ENCODE assay signal across 12 cellular contexts in the genomic region with DNA sequence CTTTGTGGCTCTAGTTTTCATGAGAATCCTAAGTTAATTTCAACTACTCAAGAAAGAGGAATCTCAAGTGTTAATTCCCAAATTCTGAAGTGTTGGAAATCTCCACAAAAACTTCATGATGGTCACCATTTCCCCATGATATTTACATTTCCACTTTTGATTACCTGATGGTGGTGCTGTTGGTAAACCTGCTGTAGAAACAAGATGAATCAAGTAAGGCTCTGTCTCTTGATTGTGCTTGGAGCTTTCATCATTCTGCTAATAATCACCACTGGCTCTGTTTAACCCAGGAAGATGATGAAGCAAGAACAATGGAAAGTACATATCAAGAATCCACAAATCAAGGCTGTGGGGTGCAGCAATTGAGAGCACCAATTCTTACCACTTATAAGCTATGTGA.
A peak's percentile ranks its signal among the peaks of the same experiment; 100 is the strongest.
DNase-seq lines count a peak whose midpoint lies in the region; ATAC-seq and TF ChIP-seq lines count a peak whose summit lies in the region.
"Had no signal": no experiment of that assay in that cellular context is flagged by ENCODE, and none has a peak within 500 bp of the region (broad histone marks: within the 10 kb centered on the region; RNA-seq: fewer than 3 reads in every experiment).

No MANE protein-coding gene starts in this region.

- peaks cover 0 to 10% of the 10 kb centered on the region in 2 donors for H3K27me3 Mint-ChIP-seq in stimulated activated naive B cell treated with anti-CD40 and anti-IgM and Interleukin-4, amounts not matched to agents 10 μg/mL and 1 μg/mL and 100 μg/mL, for 72 hours

- intact Hi-C loops in spleen (cut with DNase I; ENCODE audit: low total_unique reads) = loop anchor here (5.0 kb wide), 1 partner anchor 95 kb away; the partner anchor contains the start of gene C4BPB

- no peaks in the 10 kb centered on the region for H3K9me3 Mint-ChIP-seq in stimulated activated naive B cell treated with anti-CD40 and anti-IgM and Interleukin-4, amounts not matched to agents 10 μg/mL and 1 μg/mL and 100 μg/mL, for 72 hours
- H3K9me3 Mint-ChIP-seq: WTC11 had no signal

- no peak overlapping the region for H3K4me3 Mint-ChIP-seq in stimulated activated naive B cell treated with anti-CD40 and anti-IgM and Interleukin-4, amounts not matched to agents 10 μg/mL and 1 μg/mL and 100 μg/mL, for 72 hours
- H3K4me3 Mint-ChIP-seq: WTC11 had no signal

- ATAC-seq in SK-N-SH treated with all-trans-retinoic acid at 6 μM for 48 hours (peak; percentile 50), GM19452 (IDR thresholded peaks at IDR 0.05; ENCODE audit: unreplicated experiment) (no peak)
- no peak for ATAC-seq in stimulated activated naive B cell treated with anti-CD40 and anti-IgM and Interleukin-4, amounts not matched to agents 10 μg/mL and 1 μg/mL and 100 μg/mL, for 72 hours (replicated peaks)
- ATAC-seq: WTC11 had no signal

- no peaks in the 10 kb centered on the region for H3K4me1 ChIP-seq in spleen
- H3K4me1 ChIP-seq: BLaER1 had no signal

- H3K27ac ChIP-seq in spleen = no peak overlapping the region
- H3K27ac ChIP-seq: BLaER1 had no signal

- H3K9me3 ChIP-seq in spleen = no peaks in the 10 kb centered on the region
- H3K9me3 ChIP-seq: BLaER1 had no signal

- peak in 2 of 11 experiments; percentile 10 to 14 for TF ChIP-seq CTCF in spleen (IDR thresholded peaks at IDR 0.05 in 8 of 11, conservative IDR thresholded peaks at IDR 0.05 in 3 of 11)

- no peaks in the 10 kb centered on the region for H3K36me3 Mint-ChIP-seq in stimulated activated naive B cell treated with anti-CD40 and anti-IgM and Interleukin-4, amounts not matched to agents 10 μg/mL and 1 μg/mL and 100 μg/mL, for 72 hours
- H3K36me3 Mint-ChIP-seq: WTC11 had no signal

- H3K4me1 Mint-ChIP-seq in stimulated activated naive B cell treated with anti-CD40 and anti-IgM and Interleukin-4, amounts not matched to agents 10 μg/mL and 1 μg/mL and 100 μg/mL, for 72 hours = peaks cover 2 to 18% of the 10 kb centered on the region in 2 donors
- H3K4me1 Mint-ChIP-seq: WTC11 had no signal

- DNase-seq in A172 (ENCODE audit: low spot score) = peak; percentile 21
- peak; percentile 25 for DNase-seq in HCEC 1CT
- peak; percentile 10 for DNase-seq in glomerular endothelial cell (ENCODE audit: extremely low read depth, low read depth, low spot score)
- no peak for DNase-seq in stimulated activated naive B cell treated with anti-CD40 and anti-IgM and Interleukin-4, amounts not matched to agents 10 μg/mL and 1 μg/mL and 100 μg/mL, for 72 hours
- no peak for DNase-seq in NCI-H510A treated with DMSO at 0.1 percent for 48 hours (lab: John Stamatoyannopoulos, UW)
- no peak for DNase-seq in spleen
- DNase-seq: left cardiac atrium, NCI-H1436 treated with DMSO at 0.1 percent for 48 hours had no signal

- H3K4me3 ChIP-seq in spleen = no peak overlapping the region
- H3K4me3 ChIP-seq: BLaER1 had no signal

- no peak overlapping the region for H3K27ac Mint-ChIP-seq in stimulated activated naive B cell treated with anti-CD40 and anti-IgM and Interleukin-4, amounts not matched to agents 10 μg/mL and 1 μg/mL and 100 μg/mL, for 72 hours
- H3K27ac Mint-ChIP-seq: WTC11 had no signal

- no peaks in the 10 kb centered on the region for H3K27me3 ChIP-seq in spleen (replicated peaks in 1 of 7)
- H3K27me3 ChIP-seq: BLaER1 had no signal

- TF ChIP-seq POLR2A in spleen (IDR thresholded peaks at IDR 0.05) = no peak

- no peaks in the 10 kb centered on the region for H3K36me3 ChIP-seq in spleen
- H3K36me3 ChIP-seq: BLaER1 had no signal

TF ChIP-seq in SK-N-SH treated with all-trans-retinoic acid at 6 μM for 48 hours, 23 proteins besides CTCF, POLR2A, EP300 and RAD21:
- TF ChIP-seq ISL1 (CRISPR knock-in tag; IDR thresholded peaks at IDR 0.05) = no peak
- no peak for TF ChIP-seq ZFP3 (CRISPR knock-in tag; IDR thresholded peaks at IDR 0.05)
- no peak for TF ChIP-seq ZC3H10 (CRISPR knock-in tag; IDR thresholded peaks at IDR 0.05)
- no peak for TF ChIP-seq SNAI2 (CRISPR knock-in tag; IDR thresholded peaks at IDR 0.05)
- no peak for TF ChIP-seq CSDC2 (CRISPR knock-in tag; IDR thresholded peaks at IDR 0.05)
- TF ChIP-seq, protein P1, sequence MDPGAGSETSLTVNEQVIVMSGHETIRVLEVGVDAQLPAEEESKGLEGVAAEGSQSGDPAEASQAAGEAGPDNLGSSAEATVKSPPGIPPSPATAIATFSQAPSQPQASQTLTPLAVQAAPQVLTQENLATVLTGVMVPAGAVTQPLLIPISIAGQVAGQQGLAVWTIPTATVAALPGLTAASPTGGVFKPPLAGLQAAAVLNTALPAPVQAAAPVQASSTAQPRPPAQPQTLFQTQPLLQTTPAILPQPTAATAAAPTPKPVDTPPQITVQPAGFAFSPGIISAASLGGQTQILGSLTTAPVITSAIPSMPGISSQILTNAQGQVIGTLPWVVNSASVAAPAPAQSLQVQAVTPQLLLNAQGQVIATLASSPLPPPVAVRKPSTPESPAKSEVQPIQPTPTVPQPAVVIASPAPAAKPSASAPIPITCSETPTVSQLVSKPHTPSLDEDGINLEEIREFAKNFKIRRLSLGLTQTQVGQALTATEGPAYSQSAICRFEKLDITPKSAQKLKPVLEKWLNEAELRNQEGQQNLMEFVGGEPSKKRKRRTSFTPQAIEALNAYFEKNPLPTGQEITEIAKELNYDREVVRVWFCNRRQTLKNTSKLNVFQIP (CRISPR knock-in tag; IDR thresholded peaks at IDR 0.05; ENCODE audit: borderline replicate concordance, low read depth) = no peak
- TF ChIP-seq TCF4 (CRISPR knock-in tag; IDR thresholded peaks at IDR 0.05; ENCODE audit: borderline replicate concordance) = no peak
- TF ChIP-seq BACH2 (CRISPR knock-in tag; IDR thresholded peaks at IDR 0.05; ENCODE audit: borderline replicate concordance) = no peak
- no peak for TF ChIP-seq ZNF8 (CRISPR knock-in tag; IDR thresholded peaks at IDR 0.05)
- TF ChIP-seq CREB5 (CRISPR knock-in tag; IDR thresholded peaks at IDR 0.05; ENCODE audit: low read depth) = no peak
- TF ChIP-seq TOX (CRISPR knock-in tag; IDR thresholded peaks at IDR 0.05; ENCODE audit: borderline replicate concordance) = no peak
- TF ChIP-seq GLIS3 (CRISPR knock-in tag; IDR thresholded peaks at IDR 0.05) = no peak
TF ChIP-seq in SK-N-SH treated with all-trans-retinoic acid at 6 μM for 48 hours: peak in this region for 0.

Comparison
In these comparisons a context has a peak if more than half of its experiments do, and no peak if none do; other contexts are left out.
1. DNase-seq: peak in A172 (single experiment), HCEC 1CT (single experiment) and glomerular endothelial cell (single experiment); none in stimulated activated naive B cell treated with anti-CD40 and anti-IgM and Interleukin-4, amounts not matched to agents 10 μg/mL and 1 μg/mL and 100 μg/mL, for 72 hours (single experiment), NCI-H510A treated with DMSO at 0.1 percent for 48 hours (single experiment) and spleen (single experiment).